ENCODE assay signal across 9 cellular contexts in genomic region chr16:29972992-29973383, GRCh38. TPM values are rescaled to one million over a fixed set of nuclear protein-coding genes. Genes with fewer than 3 reads are reported as not detected.
A peak's percentile ranks its signal among the peaks of the same experiment; 100 is the strongest.
DNase-seq lines count a peak whose midpoint lies in the region; ATAC-seq and TF ChIP-seq lines count a peak whose summit lies in the region.
"Had no signal": no experiment of that assay in that cellular context is flagged by ENCODE, and none has a peak within 500 bp of the region (broad histone marks: within the 10 kb centered on the region; RNA-seq: fewer than 3 reads in every experiment).

No MANE protein-coding gene starts in this region.

- no peaks in the 10 kb centered on the region for H3K9me2 ChIP-seq in PC-9 (ENCODE audit: insufficient read depth)

- CTCF ChIA-PET in CD4-positive, alpha-beta memory T cell (lab: Charles Lee; ENCODE audit: partially characterized antibody): interaction anchor here (0.7 to 3.8 kb wide), 10 partner anchors 9 to 272 kb away, joined by 3 to 29 read pairs (median 3); partner anchors contain the start of genes KCTD13 and TMEM219
- CTCF ChIA-PET in PC-9 (lab: Charles Lee): interaction anchor here (0.6 to 1.2 kb wide), 8 partner anchors 11 to 125 kb away, joined by 3 to 6 read pairs (median 4); partner anchors contain the start of genes ASPHD1, HIRIP3, KCTD13 and SEZ6L2

- H3K9me3 Mint-ChIP-seq in CD4-positive, alpha-beta memory T cell: no peaks in the 10 kb centered on the region

- intact Hi-C loops in CD4-positive, alpha-beta memory T cell (cut with micrococcal nuclease): loop anchor here (1.0 to 2.0 kb wide), 4 partner anchors 11 to 110 kb away; partner anchors contain the start of genes CDIPT, INO80E, KCTD13 and TMEM219
- intact Hi-C loops in PC-9 (cut with micrococcal nuclease; ENCODE audit: unreplicated experiment): loop anchor here (1.0 kb wide), 5 partner anchors 29 to 168 kb away; partner anchors contain the start of genes ASPHD1, CDIPT and KCTD13

- H3K9ac ChIP-seq in parathyroid adenoma: no peak overlapping the region

- peaks cover 36% of the 10 kb centered on the region for H3K4me1 ChIP-seq in CD4-positive, alpha-beta memory T cell (ENCODE audit: insufficient read depth, low read length)
- H3K4me1 ChIP-seq in PC-9 (replicated peaks; ENCODE audit: insufficient read depth) (peaks cover 19% of the 10 kb centered on the region), parathyroid adenoma (peaks cover 13% of the 10 kb centered on the region)
- H3K4me1 ChIP-seq in effector memory CD4-positive, alpha-beta T cell (ENCODE audit: control insufficient read depth, insufficient read depth, low read length, poor library complexity, severe bottlenecking): peaks cover 25% of the 10 kb centered on the region

- peak overlapping the region in 1 of 2 donors; percentile 87 for H3K4me3 ChIP-seq in CD4-positive, alpha-beta memory T cell (ENCODE audit: low read length in 2 of 2)
- H3K4me3 ChIP-seq in PC-9 (peak overlapping the region; percentile 7; the same call in 1 of the 2 replicates), parathyroid adenoma (ENCODE audit: low read depth, low read length) (peak overlapping the region; percentile 36)
- peak overlapping the region; percentile 100 for H3K4me3 ChIP-seq in effector memory CD4-positive, alpha-beta T cell (ENCODE audit: insufficient read depth, low read depth, low read length, poor library complexity, severe bottlenecking)

- TF ChIP-seq CTCF in PC-9 (conservative IDR thresholded peaks at IDR 0.05): no peak
- TF ChIP-seq CTCF in parathyroid adenoma (IDR thresholded peaks at IDR 0.05): no peak

- H3K79me2 ChIP-seq in PC-9 (ENCODE audit: low read depth): peaks cover 41% of the 10 kb centered on the region
- peaks cover 18% of the 10 kb centered on the region for H3K79me2 ChIP-seq in parathyroid adenoma

- no TSS peak for BruUV-seq in PC-9 (replicated peaks; lab: Mats Ljungman, UMichigan)

- no peak for ATAC-seq in left lobe of liver
- ATAC-seq in HG03571 (IDR thresholded peaks at IDR 0.05; ENCODE audit: unreplicated experiment): no peak
- no peak for ATAC-seq in HG02623 (IDR thresholded peaks at IDR 0.05; ENCODE audit: unreplicated experiment)
- no peak for ATAC-seq in HG02973 (IDR thresholded peaks at IDR 0.05; ENCODE audit: unreplicated experiment)

- peaks cover 15% of the 10 kb centered on the region; the same call in 1 of the 2 replicates for H3F3A ChIP-seq in PC-9 (ENCODE audit: insufficient read depth, low read depth)

- peak overlapping the region; percentile 86 for H3K27ac ChIP-seq in CD4-positive, alpha-beta memory T cell (ENCODE audit: low read depth, low read length)
- H3K27ac ChIP-seq in PC-9 (no peak overlapping the region), parathyroid adenoma (peak overlapping the region; percentile 76)
- peak overlapping the region; percentile 91 for H3K27ac ChIP-seq in effector memory CD4-positive, alpha-beta T cell (ENCODE audit: insufficient read depth, low read length, poor library complexity, severe bottlenecking)

- peaks cover 21% of the 10 kb centered on the region; the same call in 1 of the 2 replicates for H4K20me1 ChIP-seq in PC-9 (ENCODE audit: insufficient read depth)

- no peaks in the 10 kb centered on the region for H3K27me3 ChIP-seq in CD4-positive, alpha-beta memory T cell (ENCODE audit: insufficient read depth, low read length)
- H3K27me3 ChIP-seq in PC-9 (ENCODE audit: insufficient read depth, low read depth) (no peaks in the 10 kb centered on the region), parathyroid adenoma (ENCODE audit: control insufficient read depth, insufficient read depth, low read length) (no peaks in the 10 kb centered on the region)
- no peaks in the 10 kb centered on the region for H3K27me3 ChIP-seq in effector memory CD4-positive, alpha-beta T cell (replicated peaks; ENCODE audit: control insufficient read depth, insufficient read depth, low read length, poor library complexity, severe bottlenecking)

- peak overlapping the region; percentile 77 to 97 (median 95) for H3K27ac Mint-ChIP-seq in CD4-positive, alpha-beta memory T cell

- H3K4me1 Mint-ChIP-seq in CD4-positive, alpha-beta memory T cell: peaks cover 20 to 49% (median 34%) of the 10 kb centered on the region in 4 donors

- no peaks in the 10 kb centered on the region for H3K27me3 Mint-ChIP-seq in CD4-positive, alpha-beta memory T cell

- H2AFZ ChIP-seq in PC-9: peak overlapping the region; percentile 52; the same call in 1 of the 2 replicates
- H2AFZ ChIP-seq in parathyroid adenoma: peak overlapping the region; percentile 78

- peak overlapping the region; percentile 82 to 97 (median 93) for H3K4me3 Mint-ChIP-seq in CD4-positive, alpha-beta memory T cell

- POLR2A ChIA-PET in CD4-positive, alpha-beta memory T cell (lab: Charles Lee; ENCODE audit: partially characterized antibody): interaction anchor here (0.7 to 6.0 kb wide), 18 partner anchors 12 to 359 kb away, joined by 3 to 113 read pairs (median 5); partner anchors contain the start of genes ALDOA, C16orf54, CDIPT and CORO1A
- POLR2A ChIA-PET in PC-9 (lab: Charles Lee; ENCODE audit: unreplicated experiment): interaction anchor here (0.6 to 1.7 kb wide), 21 partner anchors 10 to 1273 kb away, joined by 3 to 30 read pairs (median 5); partner anchors contain the start of genes ALDOA, ASPHD1, CDIPT and HIRIP3

- no peak for DNase-seq in CD4-positive, alpha-beta memory T cell
- DNase-seq in PC-9 (no peak), left lobe of liver (ENCODE audit: low spot score) (no peak)
- no peak for DNase-seq in effector memory CD4-positive, alpha-beta T cell

- H3K36me3 ChIP-seq in CD4-positive, alpha-beta memory T cell (ENCODE audit: insufficient read depth, low read length): peaks cover 20% of the 10 kb centered on the region
- H3K36me3 ChIP-seq in PC-9 (ENCODE audit: low read depth) (no peaks in the 10 kb centered on the region), parathyroid adenoma (ENCODE audit: control insufficient read depth, insufficient read depth, low read length) (no peaks in the 10 kb centered on the region)
- H3K36me3 ChIP-seq in effector memory CD4-positive, alpha-beta T cell (ENCODE audit: control insufficient read depth, insufficient read depth, low read length): peaks cover 15% of the 10 kb centered on the region

- H3K4me2 ChIP-seq in PC-9 (0 out of 2 replicates have a peak overlapping the region, but pooled peaks have one; percentile 17), parathyroid adenoma (ENCODE audit: low read length) (peak overlapping the region; percentile 47)

- H3K36me3 Mint-ChIP-seq in CD4-positive, alpha-beta memory T cell: peaks cover 14 to 29% of the 10 kb centered on the region in 2 donors

- H3K9me3 ChIP-seq in CD4-positive, alpha-beta memory T cell (ENCODE audit: control insufficient read depth in 1 of 2, low read length in 2 of 2): no peaks in the 10 kb centered on the region
- H3K9me3 ChIP-seq in PC-9 (ENCODE audit: insufficient read depth, low read depth) (no peaks in the 10 kb centered on the region), parathyroid adenoma (ENCODE audit: control insufficient read depth, low read length) (no peaks in the 10 kb centered on the region)
- H3K9me3 ChIP-seq in effector memory CD4-positive, alpha-beta T cell (ENCODE audit: control insufficient read depth, low read length): no peaks in the 10 kb centered on the region

RNA-seq across cellular contexts. Expression of gene TAOK2, which starts 0.7 kb away (rescaled TPM):
- 10 to 100 TPM; 53.8 to 56.0 TPM for total RNA-seq in CD4-positive, alpha-beta memory T cell
- polyA plus RNA-seq in CD4-positive, alpha-beta memory T cell: 1 to 10 TPM; 1.7 to 8.2 TPM
- total RNA-seq in PC-9 (2021) (76.6 and 82.9 TPM in 2 replicates), left lobe of liver (21.1 TPM)

RNA-seq across cellular contexts. Expression of gene TMEM219, which starts 11.1 kb away (rescaled TPM):
- total RNA-seq in CD4-positive, alpha-beta memory T cell: 100 to 1,000 TPM in 1 of 2 experiments, 10 to 100 TPM in 1; 80.8 to 103 TPM
- polyA plus RNA-seq in CD4-positive, alpha-beta memory T cell: 100 to 1,000 TPM; 209 to 250 TPM
- total RNA-seq in PC-9 (2021) (141 and 203 TPM in 2 replicates), left lobe of liver (71.0 TPM)

RNA-seq across cellular contexts. Expression of gene HIRIP3, which starts 22.4 kb away (rescaled TPM):
- total RNA-seq in CD4-positive, alpha-beta memory T cell: 10 to 100 TPM; 19.2 to 19.7 TPM
- 10 to 100 TPM; 21.4 to 26.0 TPM for polyA plus RNA-seq in CD4-positive, alpha-beta memory T cell
- total RNA-seq in PC-9 (2021): 27.0 and 27.3 TPM in 2 replicates
- 9.2 TPM for total RNA-seq in left lobe of liver

RNA-seq across cellular contexts. Expression of gene INO80E, which starts 23.1 kb away (rescaled TPM):
- total RNA-seq in CD4-positive, alpha-beta memory T cell: 100 to 1,000 TPM; 124 to 126 TPM
- 1 to 10 TPM; 6.7 to 7.3 TPM for polyA plus RNA-seq in CD4-positive, alpha-beta memory T cell
- 102 TPM in 2 replicates for total RNA-seq in PC-9 (2021)
- 34.7 TPM for total RNA-seq in left lobe of liver

RNA-seq across cellular contexts. Expression of gene DOC2A, which starts 37.8 kb away (rescaled TPM):
- total RNA-seq in CD4-positive, alpha-beta memory T cell: under 1 TPM in 1 of 2 experiments, not detected in 1; 0.80 TPM
- not detected for polyA plus RNA-seq in CD4-positive, alpha-beta memory T cell
- 11.0 and 11.3 TPM in 2 replicates for total RNA-seq in PC-9 (2021)
- 0.15 TPM for total RNA-seq in left lobe of liver
- total RNA-seq: G401 had no signal
